ENCODE assay signal across 36 cellular contexts in genomic region chr10:22463255-22463654, GRCh38.
"Had no signal": no experiment of that assay in that cellular context is flagged by ENCODE, and none has a peak within 500 bp of the region (broad histone marks: within the 10 kb centered on the region; RNA-seq: fewer than 3 reads in every experiment).

No MANE protein-coding gene starts in this region.

- H3K9me3 ChIP-seq: Peyer's patch had no signal

- H3K4me3 ChIP-seq: Peyer's patch had no signal

- H3K36me3 ChIP-seq: brain microvascular endothelial cell, Peyer's patch, WERI-Rb-1 had no signal

- H3K27ac ChIP-seq: brain microvascular endothelial cell, Peyer's patch, WERI-Rb-1 had no signal

- DNase-seq: activated CD4-positive, alpha-beta T cell treated with anti-CD3 and anti-CD28 coated beads for 1 hour; activated CD4-positive, alpha-beta T cell treated with anti-CD3 and anti-CD28 coated beads for 48 hours; activated CD4-positive, alpha-beta T cell treated with anti-CD3 and anti-CD28 coated beads, Interleukin-2, amount 50 U/mL, for 4 hours; activated CD4-positive, CD25-positive, alpha-beta regulatory T cell; activated CD8-positive, alpha-beta T cell treated with anti-CD3 and anti-CD28 coated beads for 36 hours; activated effector memory CD4-positive, alpha-beta T cell treated with anti-CD3 and anti-CD28 coated beads, Interleukin-2, amount 50 U/mL, for 16 hours; activated naive CD4-positive, alpha-beta T cell; activated naive CD4-positive, alpha-beta T cell treated with anti-CD3 and anti-CD28 coated beads, Interleukin-2, amount 50 U/mL, for 16 hours; activated naive CD8-positive, alpha-beta T cell treated with anti-CD3 and anti-CD28 coated beads for 36 hours; activated T-cell treated with anti-CD3 and anti-CD28 coated beads, Interleukin-2, amount 50 U/mL, for 1 hour; activated T-cell treated with anti-CD3 and anti-CD28 coated beads, Interleukin-2, amount 50 U/mL, for 72 hours; amniotic stem cell; aorta; brain microvascular endothelial cell; central memory CD4-positive, alpha-beta T cell; MM.1S; MV-4-11; NCI-H1092; NCI-H1436 treated with DMSO at 0.1 percent for 48 hours; NCI-H187; NCI-H2029 treated with DMSO at 0.1 percent for 48 hours; NCI-H2107; NCI-H2171; NCI-H510A; NCI-H526; NCI-H748 treated with DMSO at 0.1 percent for 48 hours; NK-92 treated with Interleukin-12 subunit alpha and Interleukin-12 subunit beta, amount 100 ng/mL, for 24 hours; PC-3; Peyer's patch; RPMI8226; SIG-M5; T-cell; T1000; WERI-Rb-1 had no signal

- H3K27me3 ChIP-seq: brain microvascular endothelial cell, Peyer's patch had no signal

- ATAC-seq: activated CD8-positive, alpha-beta T cell treated with anti-CD3 and anti-CD28 coated beads for 36 hours; activated T-cell treated with anti-CD3 and anti-CD28 coated beads, Interleukin-2, amount 50 U/mL, for 72 hours; activated T-helper 17 cell treated with anti-CD3 and anti-CD28 coated beads, Interleukin-2, amount 50 U/mL, for 72 hours; PC-3; SK-N-SH treated with all-trans-retinoic acid at 6 μM for 48 hours; T-cell had no signal

- H3K4me1 ChIP-seq: Peyer's patch had no signal
